In the genomic region with DNA sequence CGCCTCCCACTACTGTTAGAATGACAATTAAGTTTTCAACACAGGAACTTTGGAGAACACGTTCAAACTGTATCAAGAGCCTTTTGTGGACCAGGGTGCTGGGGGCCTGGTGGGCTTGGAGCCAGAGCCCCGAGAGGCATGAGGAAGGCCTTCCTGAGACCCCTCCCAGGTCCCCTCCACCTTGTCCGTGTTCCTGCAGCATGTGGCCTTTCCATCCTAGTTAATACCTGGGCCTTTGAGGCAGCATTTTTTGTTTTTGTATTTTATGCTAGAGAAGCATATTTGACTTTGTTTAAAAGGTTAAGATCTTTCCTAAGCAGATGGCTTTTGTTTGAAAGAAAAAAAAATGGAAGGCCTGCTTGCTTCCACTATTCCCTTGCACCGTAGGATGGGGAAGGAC, we compare ENCODE assay signal across 21 cellular contexts.
DNase-seq lines count a peak whose midpoint lies in the region; ATAC-seq and TF ChIP-seq lines count a peak whose summit lies in the region.
"Had no signal": no experiment of that assay in that cellular context is flagged by ENCODE, and none has a peak within 500 bp of the region (broad histone marks: within the 10 kb centered on the region; RNA-seq: fewer than 3 reads in every experiment).

No MANE protein-coding gene starts in this region.

- peaks cover 76% of the 10 kb centered on the region for H3K4me1 ChIP-seq in CD8-positive, alpha-beta T cell (ENCODE audit: insufficient read depth, low read length)
- H3K4me1 ChIP-seq: Caco-2 had no signal

- no peak overlapping the region for H3K4me3 ChIP-seq in CD8-positive, alpha-beta T cell (ENCODE audit: low read depth, low read length)
- H3K4me3 ChIP-seq: BLaER1 treated with 17β-estradiol and CSF1 and Interleukin-3, amounts not matched to agents 10 nM and 100 nM; Peyer's patch; SJSA1 had no signal

- H3K27ac Mint-ChIP-seq in CD14-positive monocyte, result peak overlapping the region in 5 of 7 donors; percentile 53 to 89 (median 61)
- H3K27ac Mint-ChIP-seq in CD8-positive, alpha-beta T cell, result peak overlapping the region; percentile 25
- H3K27ac Mint-ChIP-seq in effector memory CD8-positive, alpha-beta T cell, result peak overlapping the region; percentile 85 to 86
- H3K27ac Mint-ChIP-seq in natural killer cell, result peak overlapping the region; percentile 34 to 85

- H3K36me3 Mint-ChIP-seq in CD14-positive monocyte, result peaks cover 30 to 34% of the 10 kb centered on the region in 2 donors
- H3K36me3 Mint-ChIP-seq in CD8-positive, alpha-beta T cell, result peaks cover 35% of the 10 kb centered on the region
- H3K36me3 Mint-ChIP-seq in effector memory CD8-positive, alpha-beta T cell (ENCODE audit: insufficient read depth), result peaks cover 4% of the 10 kb centered on the region
- H3K36me3 Mint-ChIP-seq in natural killer cell, result no peaks in the 10 kb centered on the region

- POLR2A ChIA-PET in CD8-positive, alpha-beta T cell (lab: Charles Lee), result interaction anchor here (1.1 kb wide), 1 partner anchor 10 kb away, joined by 3 read pairs; no protein-coding TSS in a partner anchor

- H3K9me3 ChIP-seq in CD8-positive, alpha-beta T cell (ENCODE audit: low read length), result no peaks in the 10 kb centered on the region
- H3K9me3 ChIP-seq: BLaER1 treated with 17β-estradiol and CSF1 and Interleukin-3, amounts not matched to agents 10 nM and 100 nM; Caco-2; Peyer's patch; SJSA1 had no signal

- H3K9me3 Mint-ChIP-seq in CD14-positive monocyte (no peaks in the 10 kb centered on the region), natural killer cell (no peaks in the 10 kb centered on the region)
- no peaks in the 10 kb centered on the region for H3K9me3 Mint-ChIP-seq in CD8-positive, alpha-beta T cell
- H3K9me3 Mint-ChIP-seq in effector memory CD8-positive, alpha-beta T cell, result no peaks in the 10 kb centered on the region

- H3K36me3 ChIP-seq in CD8-positive, alpha-beta T cell (ENCODE audit: insufficient read depth, low read length), result no peaks in the 10 kb centered on the region
- H3K36me3 ChIP-seq: Peyer's patch, SJSA1 had no signal

- no peak overlapping the region for H3K4me3 Mint-ChIP-seq in CD14-positive monocyte
- no peak overlapping the region for H3K4me3 Mint-ChIP-seq in CD8-positive, alpha-beta T cell
- peak overlapping the region in 1 of 2 donors; percentile 24 for H3K4me3 Mint-ChIP-seq in effector memory CD8-positive, alpha-beta T cell
- no peak overlapping the region for H3K4me3 Mint-ChIP-seq in natural killer cell

- CTCF ChIA-PET in CD8-positive, alpha-beta T cell (lab: Charles Lee), result interaction anchor here (1.8 kb wide), 1 partner anchor 100 kb away, joined by 7 read pairs; no protein-coding TSS in a partner anchor

- ATAC-seq in CD8-positive, alpha-beta T cell, result no peak
- no peak for ATAC-seq in effector memory CD8-positive, alpha-beta T cell (replicated peaks)
- ATAC-seq in natural killer cell (no peak), HG03460 (IDR thresholded peaks at IDR 0.05; ENCODE audit: unreplicated experiment) (no peak)
- ATAC-seq in stimulated activated naive CD8-positive, alpha-beta T cell treated with anti-CD3 and anti-CD28 coated beads, Interleukin-15, Interleukin-2, amounts not matched to agents 100 U/mL and 50 U/mL, for 24 hours, result no peak
- ATAC-seq: HCT116 had no signal

- peaks cover 85% of the 10 kb centered on the region for H3K4me1 Mint-ChIP-seq in CD14-positive monocyte
- H3K4me1 Mint-ChIP-seq in CD8-positive, alpha-beta T cell (ENCODE audit: low read depth), result peaks cover 95% of the 10 kb centered on the region
- H3K4me1 Mint-ChIP-seq in effector memory CD8-positive, alpha-beta T cell (ENCODE audit: low read depth in 2 of 2), result peaks cover 78 to 90% of the 10 kb centered on the region in 2 donors
- peaks cover 87 to 98% of the 10 kb centered on the region in 2 donors for H3K4me1 Mint-ChIP-seq in natural killer cell

- no peaks in the 10 kb centered on the region for H3K27me3 ChIP-seq in CD8-positive, alpha-beta T cell (ENCODE audit: insufficient read depth, low read length)
- H3K27me3 ChIP-seq: BLaER1 treated with 17β-estradiol and CSF1 and Interleukin-3, amounts not matched to agents 10 nM and 100 nM; Peyer's patch; SJSA1 had no signal

- DNase-seq in CD14-positive monocyte (ENCODE audit: low spot score), result no peak
- DNase-seq in CD8-positive, alpha-beta T cell, result no peak
- DNase-seq in effector memory CD8-positive, alpha-beta T cell, result no peak
- no peak for DNase-seq in natural killer cell
- DNase-seq in stimulated activated naive CD4-positive, alpha-beta T cell (lab: John Stamatoyannopoulos, UW), result no peak
- no peak for DNase-seq in stimulated activated naive CD8-positive, alpha-beta T cell treated with anti-CD3 and anti-CD28 coated beads, Interleukin-15, Interleukin-2, amounts not matched to agents 100 U/mL and 50 U/mL, for 24 hours
- DNase-seq in anterior cingulate cortex (lab: John Stamatoyannopoulos, UW), result no peak
- DNase-seq: Caco-2, DMS153, GDM1, GOT3, NCI-H1092 treated with DMSO at 0.1 percent for 48 hours, NCI-H1694, NCI-H2081 treated with DMSO at 0.1 percent for 48 hours, NCI-H446 treated with DMSO at 0.1 percent for 48 hours, NCI-H69 had no signal

- intact Hi-C loops in CD14-positive monocyte (cut with micrococcal nuclease) (no loop called here), natural killer cell (cut with micrococcal nuclease) (no loop called here)
- intact Hi-C loops in CD8-positive, alpha-beta T cell (cut with DNase I, micrococcal nuclease), result no loop called here

- no peak overlapping the region for H3K27ac ChIP-seq in CD8-positive, alpha-beta T cell (ENCODE audit: low read depth, low read length)
- H3K27ac ChIP-seq: BLaER1 treated with 17β-estradiol and CSF1 and Interleukin-3, amounts not matched to agents 10 nM and 100 nM; Peyer's patch; SJSA1 had no signal

- TF ChIP-seq CTCF in CD14-positive monocyte (IDR thresholded peaks at IDR 0.05) (no peak), natural killer cell (IDR thresholded peaks at IDR 0.05) (no peak)
- no peak for TF ChIP-seq CTCF in CD8-positive, alpha-beta T cell (IDR thresholded peaks at IDR 0.05)

- H3K27me3 Mint-ChIP-seq in CD14-positive monocyte (ENCODE audit: low read depth in 3 of 3) (peaks cover 0 to 1% (median 0%) of the 10 kb centered on the region in 3 donors), natural killer cell (ENCODE audit: low read depth in 2 of 2) (no peaks in the 10 kb centered on the region)
- H3K27me3 Mint-ChIP-seq in CD8-positive, alpha-beta T cell (ENCODE audit: low read depth), result no peaks in the 10 kb centered on the region
- H3K27me3 Mint-ChIP-seq in effector memory CD8-positive, alpha-beta T cell, result no peaks in the 10 kb centered on the region

Comparison
In these comparisons a context has a peak if more than half of its experiments do, and no peak if none do; other contexts are left out.
1. H3K27ac Mint-ChIP-seq: peak in every context shown above with its lines; median percentile 86 in effector memory CD8-positive, alpha-beta T cell; 61 in CD14-positive monocyte; 60 in natural killer cell; 25 in CD8-positive, alpha-beta T cell.